Comparison of ENCODE assay signal across 24 cellular contexts in the genomic region with DNA sequence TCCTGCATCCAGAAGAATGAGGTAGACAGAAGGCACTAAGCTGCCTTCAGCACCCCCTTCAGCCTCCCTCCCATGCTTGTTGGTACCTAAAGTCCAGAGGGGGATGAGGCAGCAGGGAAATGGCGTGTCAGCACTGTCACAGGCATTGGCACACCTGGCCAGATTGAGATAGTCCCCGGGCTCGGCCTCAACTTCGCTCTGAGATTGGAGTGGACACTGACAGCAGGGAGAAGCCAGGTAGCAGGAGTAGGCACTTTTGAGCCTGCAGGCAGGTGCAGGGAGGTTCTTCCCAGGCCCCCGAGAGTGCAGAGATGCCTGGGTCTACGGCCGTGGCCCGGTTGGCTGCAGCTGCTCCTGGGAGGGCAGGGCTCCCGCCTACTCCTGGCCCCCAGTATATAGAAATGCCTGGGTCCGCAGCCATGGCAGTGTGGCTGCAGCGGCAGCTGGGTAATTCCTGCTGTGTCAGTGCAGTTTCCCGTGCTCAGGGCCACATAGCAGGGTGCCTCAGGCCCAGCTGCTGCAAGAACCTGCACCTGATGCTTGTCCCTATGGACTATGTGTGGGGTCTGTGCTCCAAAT.
DNase-seq lines count a peak whose midpoint lies in the region; ATAC-seq and TF ChIP-seq lines count a peak whose summit lies in the region.
"Had no signal": no experiment of that assay in that cellular context is flagged by ENCODE, and none has a peak within 500 bp of the region (broad histone marks: within the 10 kb centered on the region; RNA-seq: fewer than 3 reads in every experiment).

No MANE protein-coding gene starts in this region.

- H3K27me3 ChIP-seq in mesenchymal stem cell (ENCODE audit: control insufficient read depth in 1 of 2, insufficient read depth in 1 of 2, low read length in 2 of 2): no peaks in the 10 kb centered on the region

- H3K14ac ChIP-seq in mesenchymal stem cell (ENCODE audit: low read length in 2 of 2): no peak overlapping the region

- H4K8ac ChIP-seq in mesenchymal stem cell (ENCODE audit: low read length): peak overlapping the region; percentile 42

- H4K91ac ChIP-seq in mesenchymal stem cell (ENCODE audit: low read length): peak overlapping the region; percentile 87

- 89% methylated on average over 12 of the region's 12 CpGs for WGBS in mesenchymal stem cell

- H2BK12ac ChIP-seq in mesenchymal stem cell (ENCODE audit: low read length in 2 of 2): no peak overlapping the region

- H2AK5ac ChIP-seq in mesenchymal stem cell (ENCODE audit: low read length, severe bottlenecking): no peak overlapping the region

- no peak overlapping the region for H3K23ac ChIP-seq in mesenchymal stem cell (ENCODE audit: low read length in 2 of 2)

- H3K9ac ChIP-seq in mesenchymal stem cell (ENCODE audit: low read length): no peak overlapping the region
- H3K9ac ChIP-seq: GM23248 had no signal

- H3K4me3 Mint-ChIP-seq in WTC11: no peak overlapping the region
- no peak overlapping the region for H3K4me3 Mint-ChIP-seq in stimulated activated memory B cell treated with anti-CD40 and anti-IgM and Interleukin-4, amounts not matched to agents 10 μg/mL and 1 μg/mL and 100 μg/mL, for 72 hours
- H3K4me3 Mint-ChIP-seq: CD4-positive, CD25-positive, alpha-beta regulatory T cell had no signal

- H3K4me2 ChIP-seq in mesenchymal stem cell (ENCODE audit: low read length, poor library complexity, severe bottlenecking): no peak overlapping the region
- H3K4me2 ChIP-seq: A549, PC-9 had no signal

- peak overlapping the region in 1 of 2 experiments; percentile 25 for H3K4ac ChIP-seq in mesenchymal stem cell (ENCODE audit: low read depth in 1 of 2, low read length in 2 of 2)

- H3K9me3 ChIP-seq in mesenchymal stem cell (ENCODE audit: control insufficient read depth, low read length): peaks cover 14% of the 10 kb centered on the region
- H3K9me3 ChIP-seq: A549 had no signal

- H3K36me3 ChIP-seq in mesenchymal stem cell (ENCODE audit: control insufficient read depth in 1 of 2, insufficient read depth in 2 of 2, low read depth in 1 of 2, low read length in 2 of 2): no peaks in the 10 kb centered on the region

- no peak overlapping the region for H3K27ac Mint-ChIP-seq in WTC11
- H3K27ac Mint-ChIP-seq in stimulated activated memory B cell treated with anti-CD40 and anti-IgM and Interleukin-4, amounts not matched to agents 10 μg/mL and 1 μg/mL and 100 μg/mL, for 72 hours: no peak overlapping the region
- H3K27ac Mint-ChIP-seq: CD4-positive, CD25-positive, alpha-beta regulatory T cell had no signal

- no peak overlapping the region for H2BK120ac ChIP-seq in mesenchymal stem cell (ENCODE audit: low read depth, low read length)

- ATAC-seq in WTC11: peak; percentile 38; the same call in 1 of the 2 replicates
- ATAC-seq in stimulated activated memory B cell treated with anti-CD40 and anti-IgM and Interleukin-4, amounts not matched to agents 10 μg/mL and 1 μg/mL and 100 μg/mL, for 72 hours: peak; percentile 41
- ATAC-seq: A549, GM12878, HepG2, K562 had no signal

- no peak for TF ChIP-seq CTCF in WTC11 (IDR thresholded peaks at IDR 0.05)

- no peak overlapping the region for H2BK5ac ChIP-seq in mesenchymal stem cell (ENCODE audit: low read depth, low read length, poor library complexity, severe bottlenecking)

- no peak overlapping the region for H3K27ac ChIP-seq in mesenchymal stem cell (ENCODE audit: low read length, poor library complexity, severe bottlenecking)
- H3K27ac ChIP-seq: A549, GM23248, HL-60, PC-9, SK-N-MC had no signal

- H3K4me3 ChIP-seq in mesenchymal stem cell (ENCODE audit: insufficient read depth in 1 of 2, low read depth in 1 of 2, low read length in 2 of 2): no peak overlapping the region
- H3K4me3 ChIP-seq: A549, GM12878, GM23248, K562, PC-9, SK-N-MC had no signal

- CTCF ChIA-PET in WTC11 (lab: Charles Lee): no interaction called here

- no peak overlapping the region for H2BK15ac ChIP-seq in mesenchymal stem cell (ENCODE audit: low read depth, poor library complexity, severe bottlenecking)

- H3K4me1 Mint-ChIP-seq in WTC11: no peaks in the 10 kb centered on the region
- H3K4me1 Mint-ChIP-seq in stimulated activated memory B cell treated with anti-CD40 and anti-IgM and Interleukin-4, amounts not matched to agents 10 μg/mL and 1 μg/mL and 100 μg/mL, for 72 hours: no peaks in the 10 kb centered on the region
- H3K4me1 Mint-ChIP-seq: CD4-positive, CD25-positive, alpha-beta regulatory T cell had no signal

- DNase-seq in NCI-H146 (lab: John Stamatoyannopoulos, UW): peak; percentile 97
- no peak for DNase-seq in WTC11 (ENCODE audit: low spot score)
- no peak for DNase-seq in mesenchymal stem cell
- no peak for DNase-seq in NCI-H1436 treated with DMSO at 0.1 percent for 48 hours (lab: John Stamatoyannopoulos, UW)
- no peak for DNase-seq in activated gamma-delta T cell treated with Interleukin-2 at 50 U/mL for 16 hours
- no peak for DNase-seq in DMS79 treated with DMSO at 0.1 percent for 48 hours (lab: John Stamatoyannopoulos, UW)
- DNase-seq: CD4-positive, CD25-positive, alpha-beta regulatory T cell; GM23248; HCEC 1CT; MM.1S; NCI-H1048; NCI-H1436; NCI-H2107; NCI-H748 treated with DMSO at 0.1 percent for 48 hours; PC-9; RPMI8226; SHP77 treated with DMSO at 0.1 percent for 48 hours had no signal

- POLR2A ChIA-PET in WTC11 (lab: Charles Lee): no interaction called here

- H3K9me3 Mint-ChIP-seq in WTC11: peaks cover 12% of the 10 kb centered on the region
- peaks cover 2% of the 10 kb centered on the region for H3K9me3 Mint-ChIP-seq in stimulated activated memory B cell treated with anti-CD40 and anti-IgM and Interleukin-4, amounts not matched to agents 10 μg/mL and 1 μg/mL and 100 μg/mL, for 72 hours

- H3K27me3 Mint-ChIP-seq in WTC11 (ENCODE audit: low read depth): no peaks in the 10 kb centered on the region
- H3K27me3 Mint-ChIP-seq in stimulated activated memory B cell treated with anti-CD40 and anti-IgM and Interleukin-4, amounts not matched to agents 10 μg/mL and 1 μg/mL and 100 μg/mL, for 72 hours: no peaks in the 10 kb centered on the region
- H3K27me3 Mint-ChIP-seq: CD4-positive, CD25-positive, alpha-beta regulatory T cell had no signal

- H3K79me1 ChIP-seq in mesenchymal stem cell (replicated peaks; ENCODE audit: low read length, poor library complexity, severe bottlenecking): no peaks in the 10 kb centered on the region

- H3K18ac ChIP-seq in mesenchymal stem cell (ENCODE audit: low read depth in 1 of 2, low read length in 2 of 2): no peak overlapping the region

- peaks cover 8% of the 10 kb centered on the region; the same call in 1 of the 2 replicates for H3K36me3 Mint-ChIP-seq in WTC11
- H3K36me3 Mint-ChIP-seq in stimulated activated memory B cell treated with anti-CD40 and anti-IgM and Interleukin-4, amounts not matched to agents 10 μg/mL and 1 μg/mL and 100 μg/mL, for 72 hours: no peaks in the 10 kb centered on the region
- H3K36me3 Mint-ChIP-seq: CD4-positive, CD25-positive, alpha-beta regulatory T cell had no signal

- no peak overlapping the region for H2AFZ ChIP-seq in mesenchymal stem cell (ENCODE audit: low read depth, low read length)
- H2AFZ ChIP-seq: GM23248 had no signal

- no peaks in the 10 kb centered on the region for H3K4me1 ChIP-seq in mesenchymal stem cell (ENCODE audit: control insufficient read depth, insufficient read depth, low read depth, low read length)
- H3K4me1 ChIP-seq: A549 had no signal

TF ChIP-seq in WTC11, 78 proteins besides CTCF, POLR2A, EP300 and RAD21:
- TF ChIP-seq ZNF138 (CRISPR knock-in tag; conservative IDR thresholded peaks at IDR 0.05) (no peak), IRF2 (CRISPR knock-in tag; IDR thresholded peaks at IDR 0.05; ENCODE audit: borderline replicate concordance, low read depth) (no peak)
- TF ChIP-seq, protein P1, sequence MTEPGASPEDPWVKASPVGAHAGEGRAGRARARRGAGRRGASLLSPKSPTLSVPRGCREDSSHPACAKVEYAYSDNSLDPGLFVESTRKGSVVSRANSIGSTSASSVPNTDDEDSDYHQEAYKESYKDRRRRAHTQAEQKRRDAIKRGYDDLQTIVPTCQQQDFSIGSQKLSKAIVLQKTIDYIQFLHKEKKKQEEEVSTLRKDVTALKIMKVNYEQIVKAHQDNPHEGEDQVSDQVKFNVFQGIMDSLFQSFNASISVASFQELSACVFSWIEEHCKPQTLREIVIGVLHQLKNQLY (CRISPR knock-in tag; IDR thresholded peaks at IDR 0.05): no peak
- TF ChIP-seq, protein P2, sequence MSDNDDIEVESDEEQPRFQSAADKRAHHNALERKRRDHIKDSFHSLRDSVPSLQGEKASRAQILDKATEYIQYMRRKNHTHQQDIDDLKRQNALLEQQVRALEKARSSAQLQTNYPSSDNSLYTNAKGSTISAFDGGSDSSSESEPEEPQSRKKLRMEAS (CRISPR knock-in tag; IDR thresholded peaks at IDR 0.05): no peak
